In the genomic region with DNA sequence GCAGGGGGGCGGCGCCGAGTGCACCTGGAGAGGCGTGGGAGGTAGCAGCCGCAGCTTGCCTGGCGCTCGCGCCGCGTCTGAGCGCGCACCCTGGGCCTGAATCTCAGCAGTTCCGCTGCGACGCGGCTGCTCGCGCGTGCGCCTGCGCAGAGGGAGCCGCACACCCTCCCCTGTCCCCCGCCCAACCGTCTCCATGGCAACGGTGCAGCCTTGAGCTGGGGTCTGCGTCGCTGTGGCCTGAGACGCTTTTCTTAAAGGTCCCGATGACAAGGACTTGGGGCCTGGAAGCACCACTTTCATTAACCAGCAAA, we compare ENCODE assay signal across 9 cellular contexts. TPM values are rescaled to one million over a fixed set of nuclear protein-coding genes. Genes with fewer than 3 reads are reported as not detected.
A peak's percentile ranks its signal among the peaks of the same experiment; 100 is the strongest.
DNase-seq lines count a peak whose midpoint lies in the region; ATAC-seq and TF ChIP-seq lines count a peak whose summit lies in the region.
"Had no signal": no experiment of that assay in that cellular context is flagged by ENCODE, and none has a peak within 500 bp of the region (broad histone marks: within the 10 kb centered on the region; RNA-seq: fewer than 3 reads in every experiment).

A gene with protein sequence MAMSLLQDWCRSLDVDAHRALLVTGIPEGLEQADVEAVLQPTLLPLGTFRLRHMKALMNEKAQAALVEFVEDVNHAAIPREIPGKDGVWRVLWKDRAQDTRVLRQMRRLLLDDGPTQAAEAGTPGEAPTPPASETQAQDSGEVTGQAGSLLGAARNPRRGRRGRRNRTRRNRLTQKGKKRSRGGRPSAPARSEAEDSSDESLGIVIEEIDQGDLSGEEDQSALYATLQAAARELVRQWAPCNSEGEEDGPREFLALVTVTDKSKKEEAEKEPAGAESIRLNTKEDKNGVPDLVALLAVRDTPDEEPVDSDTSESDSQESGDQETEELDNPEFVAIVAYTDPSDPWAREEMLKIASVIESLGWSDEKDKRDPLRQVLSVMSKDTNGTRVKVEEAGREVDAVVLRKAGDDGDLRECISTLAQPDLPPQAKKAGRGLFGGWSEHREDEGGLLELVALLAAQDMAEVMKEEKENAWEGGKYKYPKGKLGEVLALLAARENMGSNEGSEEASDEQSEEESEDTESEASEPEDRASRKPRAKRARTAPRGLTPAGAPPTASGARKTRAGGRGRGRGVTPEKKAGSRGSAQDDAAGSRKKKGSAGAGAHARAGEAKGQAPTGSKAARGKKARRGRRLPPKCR (minus strand): TSS at position 79 of the 311 bp plus-strand sequence. CDS start 402 bp downstream, outside the sequence.

- CTCF ChIA-PET in AG04450 (lab: Charles Lee) = interaction anchor here (0.7 to 1.6 kb wide), 2 partner anchors 100 to 203 kb away, joined by 3 to 5 read pairs; no protein-coding TSS in a partner anchor

- POLR2A ChIA-PET in AG04450 (lab: Yijun Ruan, JAX) = no interaction called here

- no peak for TF ChIP-seq CTCF in AG04450 (IDR thresholded peaks at IDR 0.05; ENCODE audit: low read depth, low read length)
- no peak for TF ChIP-seq CTCF in fibroblast of villous mesenchyme (IDR thresholded peaks at IDR 0.05; ENCODE audit: insufficient read depth, low read depth, low read length)

- H3K9me3 ChIP-seq in AG04450 (ENCODE audit: control insufficient read depth, insufficient read depth, low read length) = peaks cover 17% of the 10 kb centered on the region; the same call in 1 of the 2 replicates

- DNase-seq in AG04450 (ENCODE audit: low read depth, low spot score) = no peak
- peak; percentile 93 for DNase-seq in NCI-H1105 treated with DMSO at 0.1 percent for 48 hours (lab: John Stamatoyannopoulos, UW)
- DNase-seq in activated T-cell treated with anti-CD3 and anti-CD28 coated beads for 1 hour (ENCODE audit: low read depth) = peak; percentile 22
- peak; percentile 37 for DNase-seq in fibroblast of villous mesenchyme (ENCODE audit: low read depth)
- peak in 55 of 56 donors; percentile 25 to 93 (median 78) for DNase-seq in nucleus accumbens (lab: John Stamatoyannopoulos, UW)
- DNase-seq in SIG-M5 treated with dmso at 0.1 percent for 504 hours (lab: John Stamatoyannopoulos, UW; ENCODE audit: unreplicated experiment) = no peak

- H3K4me3 ChIP-seq in AG04450 (ENCODE audit: low read depth, low read length) (peak within 1 kb of the TSS; percentile 52), fibroblast of villous mesenchyme (ENCODE audit: low read depth, low read length) (peak within 1 kb of the TSS; percentile 54)

- peaks cover 41% of the 10 kb centered on the region for H3K27me3 ChIP-seq in AG04450 (ENCODE audit: control insufficient read depth, insufficient read depth, low read length)

- ATAC-seq in GM18858 (IDR thresholded peaks at IDR 0.05; ENCODE audit: unreplicated experiment) (no peak), GM21515 (IDR thresholded peaks at IDR 0.05; ENCODE audit: unreplicated experiment) (no peak)

- no peak within 1 kb of the TSS for H3K27ac ChIP-seq in AG04450 (ENCODE audit: low read depth, low read length)

RNA-seq across cellular contexts. Expression of the gene that starts here (rescaled TPM):
- 0.17 and 0.24 TPM in 2 replicates for polyA plus RNA-seq in AG04450 (2011; rRNA removed)
- polyA minus RNA-seq in AG04450 (2011; rRNA and poly(A)+ RNA removed) = 0.26 and 0.37 TPM in 2 replicates
- total RNA-seq in fibroblast of villous mesenchyme = 0.32 and 0.43 TPM in 2 replicates
- total RNA-seq: T-helper 2 cell treated with Interferon-gamma antibody and Interleukin-4, amounts not matched to agents 100 ng/mL and 5 ng/mL, for 36 hours had no signal

Comparison
In these comparisons a context has a peak if more than half of its experiments do, and no peak if none do; other contexts are left out.
1. Peak in DNase-seq and H3K4me3 ChIP-seq in fibroblast of villous mesenchyme; RNA of the gene not detected or under 1 TPM.
2. DNase-seq: peak in NCI-H1105 treated with DMSO at 0.1 percent for 48 hours (single experiment), activated T-cell treated with anti-CD3 and anti-CD28 coated beads for 1 hour (single experiment) and nucleus accumbens (55 of 56); none in AG04450 (single experiment) and SIG-M5 treated with dmso at 0.1 percent for 504 hours (single experiment).